In genomic region chr3:139937674-139938279, GRCh38 we compare ENCODE assay signal across 9 cellular contexts. TPM values are rescaled to one million over a fixed set of nuclear protein-coding genes. Genes with fewer than 3 reads are reported as not detected.
A peak's percentile ranks its signal among the peaks of the same experiment; 100 is the strongest.
DNase-seq lines count a peak whose midpoint lies in the region; ATAC-seq, FAIRE-seq and TF ChIP-seq lines count a peak whose summit lies in the region.
"Had no signal": no experiment of that assay in that cellular context is flagged by ENCODE, and none has a peak within 500 bp of the region (broad histone marks: within the 10 kb centered on the region; RNA-seq: fewer than 3 reads in every experiment).

No MANE protein-coding gene starts in this region.

- no peak overlapping the region for H3K4me3 ChIP-seq in OCI-LY7 (ENCODE audit: low read depth, low read length, poor library complexity, severe bottlenecking)
- no peak overlapping the region for H3K4me3 ChIP-seq in endothelial cell of umbilical vein (replicated peaks in 1 of 3; ENCODE audit: insufficient read depth in 1 of 3, low read depth in 1 of 3, low read length in 3 of 3)

- no peaks in the 10 kb centered on the region for H3K9me3 Mint-ChIP-seq in nephron
- H3K9me3 Mint-ChIP-seq: activated B cell treated with CpG ODN at 0.5 μM for 24 hours had no signal

- peaks cover 34% of the 10 kb centered on the region for H3K4me1 Mint-ChIP-seq in nephron

- no peak for ATAC-seq in HG03469 (IDR thresholded peaks at IDR 0.05; ENCODE audit: unreplicated experiment)
- no peak for ATAC-seq in GM18520 (IDR thresholded peaks at IDR 0.05; ENCODE audit: unreplicated experiment)

- H3K27ac ChIP-seq in OCI-LY7 (ENCODE audit: low read depth, low read length, poor library complexity, severe bottlenecking) (no peak overlapping the region), endothelial cell of umbilical vein (ENCODE audit: insufficient read depth, low read depth, low read length) (no peak overlapping the region)

- dilution Hi-C loops in endothelial cell of umbilical vein (cut with MboI; ENCODE audit: extremely low pct_ligation_motif_present, low sequenced_read_pairs) = no loop called here

- BruUV-seq in OCI-LY7 (replicated peaks; lab: Mats Ljungman, UMichigan) (no TSS peak), endothelial cell of umbilical vein (replicated peaks; lab: Mats Ljungman, UMichigan) (no TSS peak)

- DNase-seq in DMS79 treated with DMSO at 0.1 percent for 48 hours (lab: John Stamatoyannopoulos, UW) (peak; percentile 71), HuH-7 (ENCODE audit: low spot score) (peak; percentile 28), OCI-LY7 (ENCODE audit: low spot score) (peak; percentile 20), endothelial cell of umbilical vein (ENCODE audit: low read depth, low spot score) (peak; percentile 34)
- DNase-seq in stimulated activated naive CD4-positive, alpha-beta T cell treated with Interleukin-2 at 50 U/mL for 16 hours (lab: John Stamatoyannopoulos, UW) = no peak
- DNase-seq: activated B cell treated with CpG ODN at 0.5 μM for 24 hours had no signal

- H3K9me3 ChIP-seq in OCI-LY7 (ENCODE audit: low read length) = no peaks in the 10 kb centered on the region
- H3K9me3 ChIP-seq in endothelial cell of umbilical vein (replicated peaks; ENCODE audit: control insufficient read depth, insufficient read depth, low read length) = no peaks in the 10 kb centered on the region

- H3K36me3 ChIP-seq in OCI-LY7 (ENCODE audit: insufficient read depth, low read length) (no peaks in the 10 kb centered on the region), endothelial cell of umbilical vein (ENCODE audit: control insufficient read depth in 2 of 2, extremely low read depth in 1 of 2, insufficient read depth in 2 of 2, low read length in 2 of 2) (no peaks in the 10 kb centered on the region)

- H3K79me2 ChIP-seq in OCI-LY7 (ENCODE audit: insufficient read depth, low read depth, low read length) (no peaks in the 10 kb centered on the region), endothelial cell of umbilical vein (ENCODE audit: control insufficient read depth, insufficient read depth, low read length) (no peaks in the 10 kb centered on the region)

- intact Hi-C loops in OCI-LY7 (cut with micrococcal nuclease; ENCODE audit: unreplicated experiment) (loop anchor here (10.0 kb wide), 1 partner anchor 927 kb away; no protein-coding TSS in a partner anchor), endothelial cell of umbilical vein (cut with micrococcal nuclease) (loop anchor here (1.0 to 2.0 kb wide), 2 partner anchors 799 to 926 kb away; no protein-coding TSS in a partner anchor)

- peak overlapping the region; percentile 57 to 85 (median 78) for H3K4me3 Mint-ChIP-seq in nephron
- H3K4me3 Mint-ChIP-seq: activated B cell treated with CpG ODN at 0.5 μM for 24 hours had no signal

- H3K9me2 ChIP-seq in OCI-LY7 (ENCODE audit: insufficient read depth, low read length) = no peaks in the 10 kb centered on the region

- H3K4me1 ChIP-seq in OCI-LY7 (ENCODE audit: insufficient read depth, low read length, poor library complexity, severe bottlenecking) (no peaks in the 10 kb centered on the region), endothelial cell of umbilical vein (ENCODE audit: control insufficient read depth, extremely low read depth, insufficient read depth, low read length) (no peaks in the 10 kb centered on the region)

- no peak overlapping the region for H3K27ac Mint-ChIP-seq in nephron
- H3K27ac Mint-ChIP-seq: activated B cell treated with CpG ODN at 0.5 μM for 24 hours had no signal

- TF ChIP-seq POLR2A in endothelial cell of umbilical vein (IDR thresholded peaks at IDR 0.05; ENCODE audit: low read depth, low read length) = no peak

- peaks cover 51% of the 10 kb centered on the region for H3K27me3 Mint-ChIP-seq in nephron (ENCODE audit: low read depth)

- H3K9me1 ChIP-seq in endothelial cell of umbilical vein (replicated peaks; ENCODE audit: control insufficient read depth, extremely low read depth, insufficient read depth, low read length) = no peaks in the 10 kb centered on the region

- CTCF ChIA-PET in OCI-LY7 (lab: Charles Lee; ENCODE audit: unreplicated experiment) = no interaction called here
- CTCF ChIA-PET in endothelial cell of umbilical vein (lab: Charles Lee) = interaction anchor here (0.7 to 1.8 kb wide), 10 partner anchors 10 to 1168 kb away, joined by 3 to 7 read pairs (median 4); no protein-coding TSS in a partner anchor

- no peaks in the 10 kb centered on the region for H4K20me1 ChIP-seq in OCI-LY7 (ENCODE audit: insufficient read depth, low read length)
- H4K20me1 ChIP-seq in endothelial cell of umbilical vein (replicated peaks; ENCODE audit: control insufficient read depth, extremely low read depth, insufficient read depth, low read length) = no peaks in the 10 kb centered on the region

- FAIRE-seq in endothelial cell of umbilical vein (lab: Jason Lieb, UNC) = peak; percentile 47

- H3K9ac ChIP-seq in endothelial cell of umbilical vein (replicated peaks; ENCODE audit: extremely low read depth, insufficient read depth, low read length) = no peak overlapping the region

- no peak overlapping the region for H2AFZ ChIP-seq in OCI-LY7 (ENCODE audit: low read length)
- H2AFZ ChIP-seq in endothelial cell of umbilical vein (ENCODE audit: low read depth, low read length) = no peak overlapping the region

- no peaks in the 10 kb centered on the region for H3K36me3 Mint-ChIP-seq in nephron (ENCODE audit: low read depth)

- POLR2A ChIA-PET in OCI-LY7 (lab: Charles Lee) = interaction anchor here (0.5 to 1.2 kb wide), 7 partner anchors 11 to 790 kb away, joined by 3 to 6 read pairs (median 3); no protein-coding TSS in a partner anchor
- POLR2A ChIA-PET in endothelial cell of umbilical vein (lab: Charles Lee) = no interaction called here

- H3K4me2 ChIP-seq in OCI-LY7 (ENCODE audit: low read length) (no peak overlapping the region), endothelial cell of umbilical vein (ENCODE audit: insufficient read depth, low read length) (no peak overlapping the region)

- peaks cover 17 to 28% of the 10 kb centered on the region in 2 experiments for H3K27me3 ChIP-seq in endothelial cell of umbilical vein (ENCODE audit: control insufficient read depth in 2 of 2, insufficient read depth in 2 of 2, low read length in 2 of 2)

- peak; percentile 80 for TF ChIP-seq CTCF in OCI-LY7 (conservative IDR thresholded peaks at IDR 0.05; ENCODE audit: low read length)
- TF ChIP-seq CTCF in endothelial cell of umbilical vein (IDR thresholded peaks at IDR 0.05; ENCODE audit: extremely low read depth in 1 of 2, insufficient read depth in 1 of 2, low read depth in 1 of 2, low read length in 2 of 2) = peak; percentile 59
- TF ChIP-seq CTCF in nephron (IDR thresholded peaks at IDR 0.05; ENCODE audit: unreplicated experiment in 3 of 3) = peak; percentile 74 to 85 (median 78)

TF ChIP-seq in endothelial cell of umbilical vein, 7 proteins besides CTCF, POLR2A, EP300 and RAD21:
- TF ChIP-seq, protein P1, sequence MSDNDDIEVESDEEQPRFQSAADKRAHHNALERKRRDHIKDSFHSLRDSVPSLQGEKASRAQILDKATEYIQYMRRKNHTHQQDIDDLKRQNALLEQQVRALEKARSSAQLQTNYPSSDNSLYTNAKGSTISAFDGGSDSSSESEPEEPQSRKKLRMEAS (IDR thresholded peaks at IDR 0.05; ENCODE audit: insufficient read depth, insufficient read length) = no peak
- TF ChIP-seq POLR2AphosphoS5 (IDR thresholded peaks at IDR 0.05; ENCODE audit: insufficient read depth, low read depth, low read length) = no peak

RNA-seq across cellular contexts. Expression of gene CLSTN2, which starts 2.8 kb away (rescaled TPM):
- total RNA-seq in OCI-LY7 (2014; rRNA removed; shearing (Covaris generic)) = not detected in 2 replicates
- total RNA-seq in OCI-LY7 (2022) (not detected in 2 replicates), endothelial cell of umbilical vein (0.38 TPM in 1 of 2 replicates, not detected in the other)
- polyA plus RNA-seq in endothelial cell of umbilical vein = 0.18 and 0.26 TPM in 2 replicates
- polyA plus RNA-seq in endothelial cell of umbilical vein (2011; cell fraction: cytosol; rRNA removed) = 0.07 and 0.18 TPM in 2 replicates
- 0.09 and 0.10 TPM in 2 replicates for polyA plus RNA-seq in endothelial cell of umbilical vein (2011; cell fraction: nucleus; rRNA removed)
- not detected in 2 replicates for polyA plus RNA-seq in endothelial cell of umbilical vein (2012)
- polyA minus RNA-seq in endothelial cell of umbilical vein = 0.39 and 0.47 TPM in 2 replicates
- polyA minus RNA-seq in endothelial cell of umbilical vein (2011; cell fraction: cytosol; rRNA and poly(A)+ RNA removed) = not detected
- polyA minus RNA-seq in endothelial cell of umbilical vein (2011; cell fraction: nucleus; rRNA and poly(A)+ RNA removed) = 0.14 and 0.19 TPM in 2 replicates
- total RNA-seq: activated B cell treated with CpG ODN at 0.5 μM for 24 hours had no signal
